ENCODE assay signal across 8 cellular contexts in the genomic region with DNA sequence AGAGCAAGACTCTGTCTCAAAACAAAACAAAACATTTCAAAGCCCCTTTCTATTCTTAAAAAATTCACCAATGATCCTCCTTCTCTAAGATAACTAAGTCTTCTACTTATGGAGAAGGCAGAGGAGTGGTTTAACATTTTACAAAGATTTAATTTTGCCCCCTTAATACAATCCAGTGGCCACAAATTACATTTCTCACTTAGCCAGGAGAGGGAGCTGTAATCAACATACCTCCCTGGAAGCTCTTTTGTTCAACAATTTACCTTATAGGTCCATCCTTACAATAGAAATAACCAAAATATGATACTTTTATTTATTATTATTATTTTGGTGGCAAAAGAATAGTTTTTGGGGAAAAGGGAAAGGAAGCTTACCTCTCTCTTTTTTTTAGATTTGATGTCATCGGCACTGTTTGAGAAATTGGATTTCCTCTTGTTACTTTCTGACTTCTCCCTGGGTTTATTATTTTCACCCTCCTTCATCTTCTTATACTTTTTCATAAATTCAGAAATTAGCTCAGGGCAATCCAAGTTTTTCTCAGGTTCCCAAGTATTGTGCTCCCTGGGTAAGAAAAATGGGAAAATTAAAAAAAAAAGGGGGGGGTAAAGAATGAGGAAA. TPM values are rescaled to one million over a fixed set of nuclear protein-coding genes. Genes with fewer than 3 reads are reported as not detected.
DNase-seq lines count a peak whose midpoint lies in the region; ATAC-seq and TF ChIP-seq lines count a peak whose summit lies in the region.

No MANE protein-coding gene starts in this region.

- DNase-seq in Calu3 (peak; percentile 41), HAP-1 (ENCODE audit: low spot score in 2 of 2) (peak; percentile 40 to 64), Peyer's patch (no peak), NCI-H2081 treated with DMSO at 0.1 percent for 48 hours (lab: John Stamatoyannopoulos, UW) (no peak), activated gamma-delta T cell (lab: John Stamatoyannopoulos, UW) (no peak)
- DNase-seq in effector memory CD8-positive, alpha-beta T cell, result peak; percentile 8 to 25 (median 21)
- DNase-seq in stimulated activated CD4-positive, alpha-beta T cell treated with anti-CD3 and anti-CD28 coated beads, Interleukin-4, amount 100 ng/mL, for 1 hour, result no peak

- H3K4me1 Mint-ChIP-seq in Calu3 (ENCODE audit: low read depth, unreplicated experiment) (no peaks in the 10 kb centered on the region), nephron (peaks cover 29% of the 10 kb centered on the region)
- peaks cover 1 to 3% of the 10 kb centered on the region in 2 donors for H3K4me1 Mint-ChIP-seq in effector memory CD8-positive, alpha-beta T cell (ENCODE audit: low read depth in 2 of 2)

- H3K4me1 ChIP-seq in HAP-1, result no peaks in the 10 kb centered on the region
- H3K4me1 ChIP-seq in Peyer's patch, result no peaks in the 10 kb centered on the region

- intact Hi-C loops in Calu3 (cut with micrococcal nuclease; ENCODE audit: unreplicated experiment), result loop anchor here (10.0 kb wide), 1 partner anchor 113 kb away; the partner anchor contains the start of gene GPR84

- H3K27ac Mint-ChIP-seq in Calu3 (ENCODE audit: unreplicated experiment) (no peak overlapping the region), nephron (peak overlapping the region; percentile 72 to 77 (median 73))
- H3K27ac Mint-ChIP-seq in effector memory CD8-positive, alpha-beta T cell, result no peak overlapping the region

- peak; percentile 58 for ATAC-seq in effector memory CD8-positive, alpha-beta T cell (replicated peaks)

- CTCF ChIA-PET in Calu3 (lab: Charles Lee), result interaction anchor here (0.6 to 1.5 kb wide), 14 partner anchors 8 to 135 kb away, joined by 3 to 13 read pairs (median 4); partner anchors contain the start of genes CBX5, COPZ1 and HNRNPA1

- no peak overlapping the region for H3K4me3 Mint-ChIP-seq in Calu3 (ENCODE audit: low read depth, unreplicated experiment)
- H3K4me3 Mint-ChIP-seq in effector memory CD8-positive, alpha-beta T cell, result no peak overlapping the region
- H3K4me3 Mint-ChIP-seq in nephron, result no peak overlapping the region

- H3K36me3 Mint-ChIP-seq in Calu3 (ENCODE audit: insufficient read depth, unreplicated experiment), result peaks cover 61% of the 10 kb centered on the region
- H3K36me3 Mint-ChIP-seq in effector memory CD8-positive, alpha-beta T cell (ENCODE audit: insufficient read depth), result peaks cover 52% of the 10 kb centered on the region
- peaks cover 68% of the 10 kb centered on the region for H3K36me3 Mint-ChIP-seq in nephron (ENCODE audit: low read depth)

- H3K27ac ChIP-seq in Peyer's patch, result no peak overlapping the region

- no peak overlapping the region for H3K4me3 ChIP-seq in HAP-1
- H3K4me3 ChIP-seq in Peyer's patch, result no peak overlapping the region

- in situ Hi-C loops in HAP-1 (cut with MboI; ENCODE audit: low sequenced_read_pairs), result no loop called here

- peak; percentile 42 for TF ChIP-seq CTCF in Calu3 (IDR thresholded peaks at IDR 0.05; ENCODE audit: unreplicated experiment)
- peak; percentile 16 to 73 (median 63) for TF ChIP-seq CTCF in Peyer's patch (IDR thresholded peaks at IDR 0.05)
- TF ChIP-seq CTCF in nephron (IDR thresholded peaks at IDR 0.05; ENCODE audit: unreplicated experiment in 3 of 3), result peak; percentile 51 to 69 (median 56)

- H3K27me3 ChIP-seq in HAP-1 (ENCODE audit: low read depth) (no peaks in the 10 kb centered on the region), Peyer's patch (no peaks in the 10 kb centered on the region)

- H3K9me3 Mint-ChIP-seq in Calu3 (ENCODE audit: low read depth, unreplicated experiment) (no peaks in the 10 kb centered on the region), nephron (no peaks in the 10 kb centered on the region)
- no peaks in the 10 kb centered on the region for H3K9me3 Mint-ChIP-seq in effector memory CD8-positive, alpha-beta T cell

- H3K9me3 ChIP-seq in HAP-1, result no peaks in the 10 kb centered on the region
- no peaks in the 10 kb centered on the region for H3K9me3 ChIP-seq in Peyer's patch

- H3K27me3 Mint-ChIP-seq in Calu3 (ENCODE audit: unreplicated experiment) (no peaks in the 10 kb centered on the region), nephron (ENCODE audit: low read depth) (no peaks in the 10 kb centered on the region)
- no peaks in the 10 kb centered on the region for H3K27me3 Mint-ChIP-seq in effector memory CD8-positive, alpha-beta T cell

- H3K36me3 ChIP-seq in HAP-1 (replicated peaks) (peaks cover 54% of the 10 kb centered on the region), Peyer's patch (peaks cover 0 to 22% (median 0%) of the 10 kb centered on the region in 3 donors)

- no TSS peak for BruUV-seq in Calu3 (replicated peaks; lab: Mats Ljungman, UMichigan)

- TF ChIP-seq POLR2A in Peyer's patch (IDR thresholded peaks at IDR 0.05), result no peak

RNA-seq across cellular contexts. Expression of gene CBX5, which starts 28.1 kb away (rescaled TPM):
- total RNA-seq in Calu3 (2022) (128 and 173 TPM in 2 replicates), Peyer's patch (10 to 100 TPM; 14.9 to 33.0 (median 20.4) TPM)

RNA-seq across cellular contexts. Expression of gene HNRNPA1, which starts 28.8 kb away (rescaled TPM):
- total RNA-seq in Calu3 (2022) (1,059 and 1,161 TPM in 2 replicates), Peyer's patch (100 to 1,000 TPM; 198 to 703 (median 254) TPM)

RNA-seq across cellular contexts. Expression of gene NFE2, which starts 49.0 kb away (rescaled TPM):
- total RNA-seq in Calu3 (2022) (0.80 and 1.8 TPM in 2 replicates), Peyer's patch (not detected)

Comparison
In these comparisons a context has a peak if more than half of its experiments do, and no peak if none do; other contexts are left out.
1. DNase-seq: peak in Calu3 (single experiment), HAP-1 (2 of 2) and effector memory CD8-positive, alpha-beta T cell (3 of 3); none in Peyer's patch (0 of 3), NCI-H2081 treated with DMSO at 0.1 percent for 48 hours (single experiment), stimulated activated CD4-positive, alpha-beta T cell treated with anti-CD3 and anti-CD28 coated beads, Interleukin-4, amount 100 ng/mL, for 1 hour (single experiment) and activated gamma-delta T cell (single experiment).
2. H3K27ac Mint-ChIP-seq: peak in nephron (3 of 3); none in Calu3 (single experiment) and effector memory CD8-positive, alpha-beta T cell (0 of 2).
3. Peak in every context shown above with its lines, with median percentiles within 50 percentile points of each other: CTCF ChIP-seq.